Comparison of ENCODE assay signal across 8 cellular contexts in genomic region chr2:157443795-157444642, GRCh38. TPM values are rescaled to one million over a fixed set of nuclear protein-coding genes. Genes with fewer than 3 reads are reported as not detected.
DNase-seq lines count a peak whose midpoint lies in the region; ATAC-seq and TF ChIP-seq lines count a peak whose summit lies in the region.

TSS of gene CYTIP (minus strand) at chr2:157444089. CDS start at chr2:157444020, 69 bp downstream.

- intact Hi-C loops in lower lobe of right lung (cut with DNase I) (no loop called here), testis (cut with DNase I; ENCODE audit: low total_unique reads) (no loop called here)

- H4K20me1 ChIP-seq in GM23248 (ENCODE audit: insufficient read depth) = no peaks in the 10 kb centered on the region

- H3K4me1 ChIP-seq in lower lobe of right lung (no peaks in the 10 kb centered on the region), testis (peaks cover 12% of the 10 kb centered on the region), GM23248 (ENCODE audit: insufficient read depth) (no peaks in the 10 kb centered on the region)

- H3K9me3 ChIP-seq in lower lobe of right lung (no peaks in the 10 kb centered on the region), testis (no peaks in the 10 kb centered on the region), GM23248 (ENCODE audit: low read depth) (no peaks in the 10 kb centered on the region)

- no peaks in the 10 kb centered on the region for H3F3A ChIP-seq in GM23248 (ENCODE audit: insufficient read depth)

- DNase-seq in LHCN-M2 (ENCODE audit: low read depth) (peak; percentile 64), lower lobe of right lung (peak; percentile 49), testis (peak; percentile 75), NCI-H1092 (lab: John Stamatoyannopoulos, UW) (no peak), GM23248 (no peak)
- peak; percentile 66 for DNase-seq in activated T-cell treated with anti-CD3 and anti-CD28 coated beads, Interleukin-2, amount 50 U/mL, for 1 hour

- 52 to 80% methylated on average over 13 of the region's 13 CpGs for WGBS in testis, 2 donors
- WGBS in GM23248 (ENCODE audit: low coverage in 1 of 2, low lambda C conversion rate in 2 of 2, missing lambda C conversion rate in 2 of 2), 2 experiments = 79 to 85% methylated on average over 13 of the region's 13 CpGs

- H3K27me3 ChIP-seq in lower lobe of right lung (ENCODE audit: low read depth) (no peaks in the 10 kb centered on the region), testis (no peaks in the 10 kb centered on the region), GM23248 (replicated peaks; ENCODE audit: insufficient read depth) (peaks cover under 1% of the 10 kb centered on the region)

- no peaks in the 10 kb centered on the region for H3K36me3 ChIP-seq in lower lobe of right lung
- H3K36me3 ChIP-seq in testis (ENCODE audit: low read depth, missing control alignments) = no peaks in the 10 kb centered on the region
- H3K36me3 ChIP-seq in GM23248 (ENCODE audit: low read depth) = no peaks in the 10 kb centered on the region

- TF ChIP-seq CTCF in lower lobe of right lung (IDR thresholded peaks at IDR 0.05) (no peak), testis (IDR thresholded peaks at IDR 0.05) (no peak)

- no peak within 1 kb of the TSS for H3K4me2 ChIP-seq in GM23248 (ENCODE audit: unreplicated experiment)

- H3K4me3 ChIP-seq in lower lobe of right lung (peak within 1 kb of the TSS; percentile 50), testis (no peak within 1 kb of the TSS), GM23248 (no peak within 1 kb of the TSS)

- no peak within 1 kb of the TSS for H3K9ac ChIP-seq in GM23248

- H2AFZ ChIP-seq in GM23248 = no peak within 1 kb of the TSS

- TF ChIP-seq POLR2A in GM10847 (IDR thresholded peaks at IDR 0.05; ENCODE audit: extremely low read depth, insufficient read length) (peak; percentile 67), testis (IDR thresholded peaks at IDR 0.05) (no peak)

- H3K27ac ChIP-seq in lower lobe of right lung = peak within 1 kb of the TSS; percentile 81
- H3K27ac ChIP-seq in testis = peak within 1 kb of the TSS in 1 of 2 donors; percentile 1
- no peak within 1 kb of the TSS for H3K27ac ChIP-seq in GM23248

- no peaks in the 10 kb centered on the region for H3K79me2 ChIP-seq in GM23248 (ENCODE audit: insufficient read depth)

- in situ Hi-C loops in GM23248 (cut with MboI) = no loop called here

- peak; percentile 49 for ATAC-seq in GM21576 (IDR thresholded peaks at IDR 0.05; ENCODE audit: unreplicated experiment)
- peak; percentile 79 to 84 for ATAC-seq in lower lobe of right lung

- no peaks in the 10 kb centered on the region for H3K9me2 ChIP-seq in GM23248 (ENCODE audit: insufficient read depth)

RNA-seq across cellular contexts. Expression of gene CYTIP, which starts in this region (rescaled TPM):
- total RNA-seq in LHCN-M2 (2014; rRNA removed) (0.92 and 1.7 TPM in 2 replicates), lower lobe of right lung (40.5 TPM), testis (1 to 10 TPM; 8.5 to 9.1 TPM)
- polyA plus RNA-seq in LHCN-M2 (2012) = 0.27 TPM
- polyA plus RNA-seq in testis (ENCODE audit: insufficient read depth, low read depth, low replicate concordance) (3.9 TPM), GM23248 (2016; fragmentation: Nextera tagmentation; extraction: Ambion mirVana) (not detected in 2 replicates)
- total RNA-seq in GM23248 (2014; rRNA removed; shearing (Covaris generic)) = not detected in 2 replicates

Comparison
In these comparisons a context has a peak if more than half of its experiments do, and no peak if none do; other contexts are left out.
1. DNase-seq: peak in LHCN-M2 (single experiment), activated T-cell treated with anti-CD3 and anti-CD28 coated beads, Interleukin-2, amount 50 U/mL, for 1 hour (single experiment), lower lobe of right lung (single experiment) and testis (single experiment); none in NCI-H1092 (single experiment) and GM23248 (single experiment).